ENCODE assay signal across 21 cellular contexts in genomic region chr2:137729305-137729704, GRCh38.
"Had no signal": no experiment of that assay in that cellular context is flagged by ENCODE, and none has a peak within 500 bp of the region (broad histone marks: within the 10 kb centered on the region; RNA-seq: fewer than 3 reads in every experiment).

No MANE protein-coding gene starts in this region.

- H3K79me2 ChIP-seq: hepatocyte had no signal

- ATAC-seq: gastroesophageal sphincter; left lobe of liver; mucosa of descending colon; naive thymus-derived CD8-positive, alpha-beta T cell had no signal

- H2AFZ ChIP-seq: hepatocyte had no signal

- H3K36me3 ChIP-seq: esophagus muscularis mucosa, gastroesophageal sphincter, neutrophil, right atrium auricular region, sigmoid colon, stomach, thoracic aorta, transverse colon had no signal

- H3K27ac ChIP-seq: epithelial cell of prostate, esophagus muscularis mucosa, gastroesophageal sphincter, hepatocyte, neutrophil, right atrium auricular region, sigmoid colon, skin epidermis, stomach, thoracic aorta, transverse colon had no signal

- DNase-seq: effector memory CD4-positive, alpha-beta T cell; kidney glomerular epithelial cell; mammary epithelial cell; mucosa of descending colon; naive thymus-derived CD8-positive, alpha-beta T cell; posterior cingulate gyrus; sigmoid colon; stimulated activated naive CD4-positive, alpha-beta T cell; stomach; substantia nigra; transverse colon had no signal

- H3K27me3 ChIP-seq: esophagus muscularis mucosa, gastroesophageal sphincter, hepatocyte, neutrophil, right atrium auricular region, sigmoid colon, stomach, transverse colon had no signal

- H3K4me3 ChIP-seq: esophagus muscularis mucosa, gastroesophageal sphincter, hepatocyte, mucosa of descending colon, right atrium auricular region, sigmoid colon, skin epidermis, stomach, thoracic aorta, transverse colon had no signal

- H3K4me1 ChIP-seq: esophagus muscularis mucosa, gastroesophageal sphincter, right atrium auricular region, sigmoid colon, stomach, transverse colon had no signal

- H3K4me2 ChIP-seq: hepatocyte had no signal

- H3K9me3 ChIP-seq: neutrophil, thoracic aorta had no signal

- FAIRE-seq: islet of Langerhans had no signal
